In genomic region chrX:151796576-151796975, GRCh38 we compare ENCODE assay signal across 33 cellular contexts.
"Had no signal": no experiment of that assay in that cellular context is flagged by ENCODE, and none has a peak within 500 bp of the region (broad histone marks: within the 10 kb centered on the region; RNA-seq: fewer than 3 reads in every experiment).

No MANE protein-coding gene starts in this region.

- ATAC-seq: activated CD8-positive, alpha-beta T cell treated with anti-CD3 and anti-CD28 coated beads for 36 hours; activated T-cell treated with anti-CD3 and anti-CD28 coated beads, Interleukin-2, amount 50 U/mL, for 72 hours; activated T-helper 17 cell treated with anti-CD3 and anti-CD28 coated beads, Interleukin-2, amount 50 U/mL, for 72 hours; body of pancreas; Panc1 had no signal

- H3K27me3 Mint-ChIP-seq: activated CD4-positive, alpha-beta T cell treated with anti-CD3 and anti-CD28 coated beads, Interleukin-2, amount 10 ng/mL, durations not matched to agents 24 days and 14 days; activated naive CD4-positive, alpha-beta T cell treated with anti-CD3 and anti-CD28 coated beads, Interleukin-2, amount 50 U/mL, for 24 hours; activated naive CD8-positive, alpha-beta T cell treated with anti-CD3 and anti-CD28 coated beads, Interleukin-2, amount 10 ng/mL, durations not matched to agents 7 days and 5 days had no signal

- H3K36me3 ChIP-seq: ascending aorta, SJCRH30 had no signal

- H3K27ac ChIP-seq: ascending aorta, body of pancreas, SJCRH30, SK-N-MC had no signal

- H3K4me3 Mint-ChIP-seq: activated CD4-positive, alpha-beta T cell treated with anti-CD3 and anti-CD28 coated beads, Interleukin-2, amount 10 ng/mL, durations not matched to agents 24 days and 14 days; activated CD8-positive, alpha-beta T cell treated with anti-CD3 and anti-CD28 coated beads for 36 hours; activated naive CD4-positive, alpha-beta T cell treated with anti-CD3 and anti-CD28 coated beads, Interleukin-2, amount 50 U/mL, for 24 hours; activated naive CD8-positive, alpha-beta T cell treated with anti-CD3 and anti-CD28 coated beads, Interleukin-2, amount 10 ng/mL, durations not matched to agents 7 days and 5 days; activated T-cell treated with anti-CD3 and anti-CD28 coated beads, Interleukin-2, amount 50 U/mL, for 72 hours; activated T-helper 17 cell treated with anti-CD3 and anti-CD28 coated beads, Interleukin-2, amount 50 U/mL, for 72 hours; T-helper 1 cell treated with Interleukin-12 subunit alpha and Interleukin-12 subunit beta and Interleukin-4 antibody, amounts not matched to agents 30 μg/mL and 1 μg/mL, for 36 hours; T-helper 2 cell treated with Interferon-gamma antibody and Interleukin-4, amounts not matched to agents 5 μg/mL and 100 μg/mL, for 36 hours had no signal

- H3K4me1 ChIP-seq: ascending aorta, body of pancreas, SJCRH30 had no signal

- H3K4me1 Mint-ChIP-seq: activated CD4-positive, alpha-beta T cell treated with anti-CD3 and anti-CD28 coated beads, Interleukin-2, amount 10 ng/mL, durations not matched to agents 24 days and 14 days; activated naive CD4-positive, alpha-beta T cell treated with anti-CD3 and anti-CD28 coated beads, Interleukin-2, amount 50 U/mL, for 24 hours; activated naive CD8-positive, alpha-beta T cell treated with anti-CD3 and anti-CD28 coated beads, Interleukin-2, amount 10 ng/mL, durations not matched to agents 7 days and 5 days; activated T-helper 17 cell treated with anti-CD3 and anti-CD28 coated beads, Interleukin-2, amount 50 U/mL, for 72 hours had no signal

- H3K27me3 ChIP-seq: ascending aorta, body of pancreas, SJCRH30 had no signal

- H3K4me3 ChIP-seq: ascending aorta, body of pancreas, SJCRH30, SK-N-MC had no signal

- H3K27ac Mint-ChIP-seq: activated CD4-positive, alpha-beta T cell treated with anti-CD3 and anti-CD28 coated beads, Interleukin-2, amount 10 ng/mL, durations not matched to agents 24 days and 14 days; activated CD8-positive, alpha-beta T cell treated with anti-CD3 and anti-CD28 coated beads for 36 hours; activated naive CD4-positive, alpha-beta T cell treated with anti-CD3 and anti-CD28 coated beads, Interleukin-2, amount 50 U/mL, for 24 hours; activated naive CD8-positive, alpha-beta T cell treated with anti-CD3 and anti-CD28 coated beads, Interleukin-2, amount 10 ng/mL, durations not matched to agents 7 days and 5 days; activated T-cell treated with anti-CD3 and anti-CD28 coated beads, Interleukin-2, amount 50 U/mL, for 72 hours; activated T-helper 17 cell treated with anti-CD3 and anti-CD28 coated beads, Interleukin-2, amount 50 U/mL, for 72 hours; IgD-negative memory B cell; T-helper 1 cell treated with Interleukin-12 subunit alpha and Interleukin-12 subunit beta and Interleukin-4 antibody, amounts not matched to agents 30 μg/mL and 1 μg/mL, for 36 hours; T-helper 2 cell treated with Interferon-gamma antibody and Interleukin-4, amounts not matched to agents 5 μg/mL and 100 μg/mL, for 36 hours had no signal

- H3K9me3 ChIP-seq: ascending aorta, body of pancreas, SJCRH30 had no signal

- H3K9me3 Mint-ChIP-seq: activated CD4-positive, alpha-beta T cell treated with anti-CD3 and anti-CD28 coated beads, Interleukin-2, amount 10 ng/mL, durations not matched to agents 24 days and 14 days; activated CD8-positive, alpha-beta T cell treated with anti-CD3 and anti-CD28 coated beads for 36 hours; activated naive CD4-positive, alpha-beta T cell treated with anti-CD3 and anti-CD28 coated beads, Interleukin-2, amount 50 U/mL, for 24 hours; activated naive CD8-positive, alpha-beta T cell treated with anti-CD3 and anti-CD28 coated beads, Interleukin-2, amount 10 ng/mL, durations not matched to agents 7 days and 5 days; activated T-helper 17 cell treated with anti-CD3 and anti-CD28 coated beads, Interleukin-2, amount 50 U/mL, for 72 hours; T-helper 1 cell treated with Interleukin-12 subunit alpha and Interleukin-12 subunit beta and Interleukin-4 antibody, amounts not matched to agents 30 μg/mL and 1 μg/mL, for 36 hours; T-helper 2 cell treated with Interferon-gamma antibody and Interleukin-4, amounts not matched to agents 5 μg/mL and 100 μg/mL, for 36 hours had no signal

- DNase-seq: activated CD4-positive, alpha-beta T cell treated with anti-CD3 and anti-CD28 coated beads, Interleukin-2, amount 10 ng/mL, durations not matched to agents 24 days and 14 days; activated CD4-positive, alpha-beta T cell treated with anti-CD3 and anti-CD28 coated beads, Interleukin-2, amount 50 U/mL, for 4 hours; activated CD8-positive, alpha-beta T cell treated with anti-CD3 and anti-CD28 coated beads for 36 hours; activated gamma-delta T cell; activated naive CD4-positive, alpha-beta T cell treated with Interleukin-2 at 50 U/mL for 16 hours; activated naive CD8-positive, alpha-beta T cell treated with anti-CD3 and anti-CD28 coated beads, Interleukin-2, amount 10 ng/mL, durations not matched to agents 7 days and 5 days; activated T-cell treated with anti-CD3 and anti-CD28 coated beads, Interleukin-2, amount 50 U/mL, for 1 hour; activated T-cell treated with anti-CD3 and anti-CD28 coated beads, Interleukin-2, amount 50 U/mL, for 72 hours; amygdala; body of pancreas; central memory CD4-positive, alpha-beta T cell; Karpas-422; KBM-7; NCI-H1092 treated with DMSO at 0.1 percent for 48 hours; NCI-H1417; NCI-H146; NCI-H187; NCI-H2029 treated with DMSO at 0.1 percent for 48 hours; NCI-H2107; NCI-H2171; NCI-H510A; NCI-H526; NCI-H748 treated with DMSO at 0.1 percent for 48 hours; SHP77; SJCRH30 had no signal

- H3K36me3 Mint-ChIP-seq: activated naive CD4-positive, alpha-beta T cell treated with anti-CD3 and anti-CD28 coated beads, Interleukin-2, amount 50 U/mL, for 24 hours; activated naive CD8-positive, alpha-beta T cell treated with anti-CD3 and anti-CD28 coated beads, Interleukin-2, amount 10 ng/mL, durations not matched to agents 7 days and 5 days; IgD-negative memory B cell had no signal
